Comparison of ENCODE assay signal across 1 cellular context in the genomic region with DNA sequence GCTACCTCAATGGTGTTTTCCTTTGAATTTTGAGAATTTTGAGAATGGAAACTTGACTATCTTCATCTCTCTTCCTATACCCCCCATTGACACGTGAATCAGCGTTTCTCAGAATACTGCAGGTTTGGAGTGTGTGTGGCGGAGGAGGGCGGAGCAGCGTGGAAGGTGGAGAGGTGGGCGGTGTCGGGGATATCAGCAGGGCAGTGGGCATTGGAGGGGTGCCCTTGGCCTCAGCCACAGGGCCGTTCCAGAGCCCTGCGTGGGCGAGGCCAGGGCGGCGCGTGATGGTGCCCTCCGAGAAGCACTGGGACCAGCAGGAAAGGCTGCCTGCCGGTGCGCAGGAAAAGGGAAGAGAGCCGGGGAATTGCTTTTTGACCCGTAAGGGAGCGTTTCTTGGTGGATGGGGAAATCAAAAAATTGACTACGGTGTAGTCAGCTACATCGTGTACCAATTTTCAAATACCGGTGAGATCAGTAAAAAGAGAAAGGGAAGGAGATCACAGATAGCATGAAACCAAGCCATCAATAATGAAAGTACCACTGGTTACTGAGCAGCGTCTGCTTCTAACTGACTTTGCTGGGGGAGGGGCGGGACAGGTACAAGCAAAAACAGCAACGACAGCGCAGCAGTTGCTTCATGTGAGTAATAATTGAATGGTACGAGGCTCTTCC.
TF ChIP-seq lines count a peak whose summit lies in the region.

No MANE protein-coding gene starts in this region.

TF ChIP-seq in WTC11, 78 proteins besides CTCF, POLR2A, EP300 and RAD21 (continued from another document):
- no peak for TF ChIP-seq ATF6 (CRISPR knock-in tag; IDR thresholded peaks at IDR 0.05)
- TF ChIP-seq, protein P1, sequence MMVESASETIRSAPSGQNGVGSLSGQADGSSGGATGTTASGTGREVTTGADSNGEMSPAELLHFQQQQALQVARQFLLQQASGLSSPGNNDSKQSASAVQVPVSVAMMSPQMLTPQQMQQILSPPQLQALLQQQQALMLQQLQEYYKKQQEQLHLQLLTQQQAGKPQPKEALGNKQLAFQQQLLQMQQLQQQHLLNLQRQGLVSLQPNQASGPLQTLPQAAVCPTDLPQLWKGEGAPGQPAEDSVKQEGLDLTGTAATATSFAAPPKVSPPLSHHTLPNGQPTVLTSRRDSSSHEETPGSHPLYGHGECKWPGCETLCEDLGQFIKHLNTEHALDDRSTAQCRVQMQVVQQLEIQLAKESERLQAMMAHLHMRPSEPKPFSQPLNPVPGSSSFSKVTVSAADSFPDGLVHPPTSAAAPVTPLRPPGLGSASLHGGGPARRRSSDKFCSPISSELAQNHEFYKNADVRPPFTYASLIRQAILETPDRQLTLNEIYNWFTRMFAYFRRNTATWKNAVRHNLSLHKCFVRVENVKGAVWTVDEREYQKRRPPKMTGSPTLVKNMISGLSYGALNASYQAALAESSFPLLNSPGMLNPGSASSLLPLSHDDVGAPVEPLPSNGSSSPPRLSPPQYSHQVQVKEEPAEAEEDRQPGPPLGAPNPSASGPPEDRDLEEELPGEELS (CRISPR knock-in tag; IDR thresholded peaks at IDR 0.05), result no peak
